13 cellular contexts compared by ENCODE assay signal in genomic region chr2:182920631-182921056, GRCh38. TPM values are rescaled to one million over a fixed set of nuclear protein-coding genes. Genes with fewer than 3 reads are reported as not detected.
DNase-seq lines count a peak whose midpoint lies in the region; ATAC-seq, FAIRE-seq and TF ChIP-seq lines count a peak whose summit lies in the region.
"Had no signal": no experiment of that assay in that cellular context is flagged by ENCODE, and none has a peak within 500 bp of the region (broad histone marks: within the 10 kb centered on the region; RNA-seq: fewer than 3 reads in every experiment).

No MANE protein-coding gene starts in this region.

- H3K4me3 ChIP-seq in DOHH2 (ENCODE audit: low read length) (peak overlapping the region; percentile 40; the same call in 1 of the 2 replicates), OCI-LY7 (ENCODE audit: low read depth, low read length, poor library complexity, severe bottlenecking) (no peak overlapping the region)

- H3K27ac ChIP-seq in DOHH2 (ENCODE audit: low read depth, low read length), result peak overlapping the region; percentile 68
- H3K27ac ChIP-seq in OCI-LY7 (ENCODE audit: low read depth, low read length, poor library complexity, severe bottlenecking), result no peak overlapping the region

- H3K79me2 ChIP-seq in DOHH2 (ENCODE audit: control insufficient read depth, low read length) (no peaks in the 10 kb centered on the region), OCI-LY7 (ENCODE audit: insufficient read depth, low read depth, low read length) (no peaks in the 10 kb centered on the region)

- no peaks in the 10 kb centered on the region for H4K20me1 ChIP-seq in DOHH2 (ENCODE audit: control insufficient read depth, insufficient read depth, low read depth, low read length)
- no peaks in the 10 kb centered on the region for H4K20me1 ChIP-seq in OCI-LY7 (ENCODE audit: insufficient read depth, low read length)

- H3K4me1 ChIP-seq in DOHH2 (ENCODE audit: control insufficient read depth, low read length) (peaks cover 36% of the 10 kb centered on the region), OCI-LY7 (ENCODE audit: insufficient read depth, low read length, poor library complexity, severe bottlenecking) (peaks cover 14% of the 10 kb centered on the region)

- FAIRE-seq in RCC 7860 (lab: Jason Lieb, UNC), result no peak

- H3K36me3 ChIP-seq in DOHH2 (ENCODE audit: control insufficient read depth, low read length), result no peaks in the 10 kb centered on the region
- H3K36me3 ChIP-seq in OCI-LY7 (ENCODE audit: insufficient read depth, low read length), result no peaks in the 10 kb centered on the region

- no peaks in the 10 kb centered on the region for H3K27me3 ChIP-seq in DOHH2 (ENCODE audit: control insufficient read depth, low read length)

- CTCF ChIA-PET in OCI-LY7 (lab: Charles Lee; ENCODE audit: unreplicated experiment), result no interaction called here

- H2AFZ ChIP-seq in OCI-LY7 (ENCODE audit: low read length), result peak overlapping the region; percentile 88

- BruUV-seq in OCI-LY7 (replicated peaks; lab: Mats Ljungman, UMichigan), result no TSS peak

- TF ChIP-seq CTCF in DOHH2 (IDR thresholded peaks at IDR 0.05; ENCODE audit: low read depth, low read length, poor library complexity, severe bottlenecking) (no peak), OCI-LY7 (conservative IDR thresholded peaks at IDR 0.05; ENCODE audit: low read length) (no peak)

- no peaks in the 10 kb centered on the region for H3K9me3 ChIP-seq in DOHH2 (ENCODE audit: control insufficient read depth, insufficient read depth, low read length)
- H3K9me3 ChIP-seq in OCI-LY7 (ENCODE audit: low read length), result no peaks in the 10 kb centered on the region

- H3F3A ChIP-seq in DOHH2 (ENCODE audit: control insufficient read depth, insufficient read depth), result no peaks in the 10 kb centered on the region

- DNase-seq in OCI-LY7 (ENCODE audit: low spot score) (peak; percentile 20), DMS153 (lab: John Stamatoyannopoulos, UW) (no peak), RCC 7860 (ENCODE audit: low spot score) (no peak), NCI-H1105 treated with DMSO at 0.1 percent for 48 hours (lab: John Stamatoyannopoulos, UW) (no peak)
- DNase-seq: activated CD4-positive, alpha-beta T cell treated with anti-CD3 and anti-CD28 coated beads, Interleukin-2, amount 10 ng/mL, durations not matched to agents 7 days and 5 days; activated naive CD4-positive, alpha-beta T cell treated with Interleukin-2 at 50 U/mL for 16 hours; left colon; NCI-H1105; NCI-H774 had no signal

- no peaks in the 10 kb centered on the region for H3K9me2 ChIP-seq in DOHH2 (replicated peaks; ENCODE audit: control insufficient read depth, low read length)
- no peaks in the 10 kb centered on the region for H3K9me2 ChIP-seq in OCI-LY7 (ENCODE audit: insufficient read depth, low read length)

- H3K4me2 ChIP-seq in DOHH2 (ENCODE audit: low read length) (peak overlapping the region; percentile 71), OCI-LY7 (ENCODE audit: low read length) (peak overlapping the region; percentile 47)

- intact Hi-C loops in OCI-LY7 (cut with micrococcal nuclease; ENCODE audit: unreplicated experiment), result no loop called here

- POLR2A ChIA-PET in OCI-LY7 (lab: Charles Lee), result interaction anchor here (0.6 to 0.9 kb wide), 4 partner anchors 10 to 259 kb away, joined by 3 to 4 read pairs (median 4); no protein-coding TSS in a partner anchor

- ATAC-seq in GM19351 (IDR thresholded peaks at IDR 0.05; ENCODE audit: unreplicated experiment), result peak; percentile 67
- peak; percentile 75 for ATAC-seq in HG02852 (IDR thresholded peaks at IDR 0.05; ENCODE audit: unreplicated experiment)
- no peak for ATAC-seq in HG02970 (IDR thresholded peaks at IDR 0.05; ENCODE audit: low FRiP score, unreplicated experiment)
- ATAC-seq: left colon had no signal

RNA-seq across cellular contexts. Expression of gene FRZB, which starts 54.2 kb away (rescaled TPM):
- total RNA-seq in OCI-LY7 (2014; rRNA removed; shearing (Covaris generic)), result 0.10 TPM in 1 of 2 replicates, not detected in the other
- not detected in 2 replicates for total RNA-seq in OCI-LY7 (2022)
- total RNA-seq: activated CD4-positive, alpha-beta T cell treated with anti-CD3 and anti-CD28 coated beads, Interleukin-2, amount 10 ng/mL, durations not matched to agents 7 days and 5 days had no signal
